ENCODE assay signal across 35 cellular contexts in the genomic region with DNA sequence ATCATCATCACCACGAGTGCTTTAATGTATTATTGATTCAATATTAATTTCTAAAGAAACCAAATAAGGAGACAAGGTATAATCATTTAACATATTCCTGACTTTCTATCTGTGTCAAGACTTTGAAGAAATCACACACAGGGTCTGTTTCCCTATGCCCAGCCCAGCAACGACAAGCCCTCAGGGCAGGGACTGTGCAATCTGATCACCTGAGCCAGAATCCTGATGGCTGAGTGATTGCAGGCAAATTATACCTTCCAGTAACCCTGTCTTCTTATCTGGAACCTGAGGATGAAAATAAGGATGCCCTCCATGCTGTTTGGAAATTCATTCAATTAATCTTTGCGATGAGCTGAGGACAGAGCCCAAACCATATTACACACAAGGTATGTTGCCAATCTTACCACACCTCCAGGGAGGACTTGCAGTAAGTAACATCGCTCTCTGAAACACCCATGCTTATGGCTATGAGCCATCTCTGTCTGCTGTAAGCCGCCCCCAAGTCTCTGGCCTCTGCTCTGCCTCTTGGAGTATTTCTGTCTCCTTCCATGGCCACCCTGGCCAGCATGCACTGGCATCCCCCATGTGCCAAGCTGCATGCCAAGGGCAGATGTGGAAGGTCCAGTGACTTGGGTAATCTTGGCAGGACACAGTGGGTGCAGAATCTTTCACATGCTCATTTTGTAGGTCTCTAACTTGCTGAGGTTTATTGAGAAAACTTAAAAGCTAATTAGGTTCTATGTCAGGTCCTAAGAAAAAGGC. TPM values are rescaled to one million over a fixed set of nuclear protein-coding genes. Genes with fewer than 3 reads are reported as not detected.
"Had no signal": no experiment of that assay in that cellular context is flagged by ENCODE, and none has a peak within 500 bp of the region (broad histone marks: within the 10 kb centered on the region; RNA-seq: fewer than 3 reads in every experiment).

No MANE protein-coding gene starts in this region.

- H3K4me2 ChIP-seq: KMS-11 had no signal

- H3K9me3 ChIP-seq: ascending aorta, body of pancreas had no signal

- H3K9ac ChIP-seq: KMS-11 had no signal

- H3K4me3 ChIP-seq: ascending aorta, body of pancreas had no signal

- H3K27me3 ChIP-seq: ascending aorta, body of pancreas had no signal

- DNase-seq: activated B cell treated with CpG ODN at 0.5 μM for 24 hours; activated CD4-positive, alpha-beta T cell treated with anti-CD3 and anti-CD28 coated beads for 1 hour; activated CD4-positive, alpha-beta T cell treated with anti-CD3 and anti-CD28 coated beads, Interleukin-2, amount 10 ng/mL, durations not matched to agents 24 days and 14 days; activated CD4-positive, alpha-beta T cell treated with anti-CD3 and anti-CD28 coated beads, Interleukin-2, amount 50 U/mL, for 48 hours; activated CD8-positive, alpha-beta memory T cell treated with anti-CD3 and anti-CD28 coated beads, Interleukin-2, amount 10 ng/mL, durations not matched to agents 7 days and 5 days; activated effector memory CD4-positive, alpha-beta T cell treated with Interleukin-2 at 50 U/mL for 16 hours; activated naive CD4-positive, alpha-beta T cell treated with Interleukin-2 at 50 U/mL for 16 hours; activated naive CD8-positive, alpha-beta T cell treated with anti-CD3 and anti-CD28 coated beads, Interleukin-2, amount 50 U/mL, for 24 hours; activated T-cell treated with anti-CD3 and anti-CD28 coated beads, Interleukin-2, amount 50 U/mL, for 24 hours; amniotic stem cell; body of pancreas; MV-4-11; NCI-H1092 treated with DMSO at 0.1 percent for 48 hours; NCI-H1417 treated with DMSO at 0.1 percent for 48 hours; NCI-H1694; NCI-H2029; NCI-H2107; NCI-H510A treated with DMSO at 0.1 percent for 48 hours; NCI-H82; NK-92 treated with Interleukin-12 subunit alpha and Interleukin-12 subunit beta, amount 100 ng/mL, for 24 hours; OCI-M1; SHP77 treated with DMSO at 0.1 percent for 48 hours; T-cell; T-helper 2 cell; T1000 had no signal

- H3K36me3 ChIP-seq: ascending aorta had no signal

- H3K27ac ChIP-seq: ascending aorta, body of pancreas, KMS-11, RWPE1 had no signal

- ATAC-seq: activated CD8-positive, alpha-beta memory T cell treated with anti-CD3 and anti-CD28 coated beads, Interleukin-2, amount 10 ng/mL, durations not matched to agents 7 days and 5 days; activated naive CD4-positive, alpha-beta T cell treated with anti-CD3 and anti-CD28 coated beads, Interleukin-2, amount 50 U/mL, for 72 hours; activated naive CD8-positive, alpha-beta T cell treated with anti-CD3 and anti-CD28 coated beads, Interleukin-2, amount 50 U/mL, for 24 hours; body of pancreas; Panc1; T-cell had no signal

- FAIRE-seq: bronchial epithelial cell, TTC549 had no signal

RNA-seq across cellular contexts. Expression of a gene that starts 10.6 kb away (rescaled TPM):
- total RNA-seq: activated B cell treated with CpG ODN at 0.5 μM for 24 hours; activated CD4-positive, alpha-beta T cell treated with anti-CD3 and anti-CD28 coated beads, Interleukin-2, amount 10 ng/mL, durations not matched to agents 24 days and 14 days; activated CD8-positive, alpha-beta memory T cell treated with anti-CD3 and anti-CD28 coated beads, Interleukin-2, amount 10 ng/mL, durations not matched to agents 7 days and 5 days; activated naive CD4-positive, alpha-beta T cell treated with anti-CD3 and anti-CD28 coated beads, Interleukin-2, amount 50 U/mL, for 72 hours; activated T-helper 1 cell treated with anti-CD3 and anti-CD28 coated beads, Interleukin-12 subunit alpha, Interleukin-12 subunit beta, Interleukin-2, Interleukin-4 antibody, amounts not matched to agents 30 ng/mL and 10 ng/mL and 1 ng/mL, durations not matched to agents 14 hours and 24 hours and 36 hours; ascending aorta; body of pancreas; bronchial epithelial cell; MCF 10A; SK-MEL-5; T-cell had no signal
